1 cellular context compared by ENCODE assay signal in the genomic region with DNA sequence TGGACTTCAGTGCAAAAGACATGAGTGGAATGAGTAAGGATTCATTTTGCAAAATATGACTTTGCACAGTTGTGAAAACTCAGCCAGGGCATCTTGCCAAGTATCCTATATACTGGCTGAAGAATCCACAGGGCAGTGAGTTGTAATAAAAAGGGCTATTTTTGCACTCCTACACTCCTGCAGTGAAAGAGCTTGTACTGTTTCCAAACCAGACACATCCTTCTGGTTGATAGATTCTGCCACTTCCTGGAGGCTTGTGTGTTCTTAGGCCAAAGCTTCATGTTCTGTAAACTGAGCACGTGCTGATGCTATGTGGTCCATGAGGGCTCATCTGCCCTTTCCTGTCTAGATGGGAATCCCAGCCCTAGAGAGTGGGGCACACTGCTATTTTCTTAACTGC.
TF ChIP-seq lines count a peak whose summit lies in the region.

No MANE protein-coding gene starts in this region.

TF ChIP-seq in endothelial cell of umbilical vein, 7 proteins besides CTCF, POLR2A, EP300 and RAD21 (continued from another document):
- TF ChIP-seq MAX (IDR thresholded peaks at IDR 0.05; ENCODE audit: insufficient read depth, insufficient read length) (no peak), POLR2AphosphoS5 (IDR thresholded peaks at IDR 0.05; ENCODE audit: insufficient read depth, low read depth, low read length) (no peak), JUN (IDR thresholded peaks at IDR 0.05; ENCODE audit: borderline replicate concordance, insufficient read depth, insufficient read length, low read depth) (no peak), MYC (IDR thresholded peaks at IDR 0.05; ENCODE audit: low read depth, low read length) (no peak), EZH2 (IDR thresholded peaks at IDR 0.05; ENCODE audit: borderline replicate concordance, low read depth, low read length, severe bottlenecking) (no peak)
